ENCODE assay signal across 7 cellular contexts in genomic region chr19:49514151-49514550, GRCh38. TPM values are rescaled to one million over a fixed set of nuclear protein-coding genes. Genes with fewer than 3 reads are reported as not detected.
DNase-seq lines count a peak whose midpoint lies in the region; TF ChIP-seq lines count a peak whose summit lies in the region.
"Had no signal": no experiment of that assay in that cellular context is flagged by ENCODE, and none has a peak within 500 bp of the region (broad histone marks: within the 10 kb centered on the region; RNA-seq: fewer than 3 reads in every experiment).

No MANE protein-coding gene starts in this region.

- intact Hi-C loops in stomach (cut with DNase I; ENCODE audit: low total_unique reads) = no loop called here

- H3K9me3 Mint-ChIP-seq in activated CD4-positive, alpha-beta T cell treated with anti-CD3 and anti-CD28 coated beads, Interleukin-2, amount 10 ng/mL, durations not matched to agents 7 days and 5 days = no peaks in the 10 kb centered on the region
- H3K9me3 Mint-ChIP-seq: T-helper 1 cell treated with Interleukin-12 subunit alpha and Interleukin-12 subunit beta and Interleukin-4 antibody, amounts not matched to agents 30 μg/mL and 1 μg/mL, for 36 hours had no signal

- WGBS in stomach, 5 donors = 39 to 63% (median 44%) methylated on average over 8 to 21 of the region's 21 CpGs

- CTCF ChIA-PET in activated CD4-positive, alpha-beta T cell treated with anti-CD3 and anti-CD28 coated beads, Interleukin-2, amount 10 ng/mL, durations not matched to agents 7 days and 5 days (lab: Charles Lee) = interaction anchor here (0.8 to 1.5 kb wide), 3 partner anchors 11 to 47 kb away, joined by 3 to 5 read pairs (median 3); no protein-coding TSS in a partner anchor

- H3K4me1 ChIP-seq in stomach = peaks cover 14 to 66% (median 44%) of the 10 kb centered on the region in 4 donors

- peak overlapping the region in 4 of 5 donors; percentile 86 to 93 (median 91) for H3K27ac ChIP-seq in stomach

- no peaks in the 10 kb centered on the region for H3K9me3 ChIP-seq in stomach

- H3K36me3 Mint-ChIP-seq in activated CD4-positive, alpha-beta T cell treated with anti-CD3 and anti-CD28 coated beads, Interleukin-2, amount 10 ng/mL, durations not matched to agents 7 days and 5 days (ENCODE audit: low read depth) = peaks cover 3% of the 10 kb centered on the region

- no peaks in the 10 kb centered on the region for H3K27me3 ChIP-seq in stomach

- no peak for DNase-seq in activated CD4-positive, alpha-beta T cell treated with anti-CD3 and anti-CD28 coated beads, Interleukin-2, amount 10 ng/mL, durations not matched to agents 7 days and 5 days
- DNase-seq in activated CD4-positive, alpha-beta T cell treated with anti-CD3 and anti-CD28 coated beads for 1 hour = no peak
- DNase-seq in epithelial cell of proximal tubule (ENCODE audit: low read depth) (no peak), stomach (peak; percentile 46), CD1c-positive myeloid dendritic cell (ENCODE audit: extremely low spot score) (no peak), NCI-H446 treated with DMSO at 0.1 percent for 48 hours (lab: John Stamatoyannopoulos, UW) (no peak)

- H3K36me3 ChIP-seq in stomach = peaks cover 0 to 43% (median 4%) of the 10 kb centered on the region in 4 donors

- POLR2A ChIA-PET in activated CD4-positive, alpha-beta T cell treated with anti-CD3 and anti-CD28 coated beads, Interleukin-2, amount 10 ng/mL, durations not matched to agents 7 days and 5 days (lab: Charles Lee) = no interaction called here

- no peak overlapping the region for H3K27ac Mint-ChIP-seq in activated CD4-positive, alpha-beta T cell treated with anti-CD3 and anti-CD28 coated beads, Interleukin-2, amount 10 ng/mL, durations not matched to agents 7 days and 5 days

- peak overlapping the region; percentile 74 for H3K4me3 Mint-ChIP-seq in activated CD4-positive, alpha-beta T cell treated with anti-CD3 and anti-CD28 coated beads, Interleukin-2, amount 10 ng/mL, durations not matched to agents 7 days and 5 days

- H3K4me3 ChIP-seq in epithelial cell of proximal tubule (ENCODE audit: low read depth, low read length) (peak overlapping the region; percentile 68), stomach (peak overlapping the region; percentile 77 to 92 (median 84))

- H3K4me1 Mint-ChIP-seq in activated CD4-positive, alpha-beta T cell treated with anti-CD3 and anti-CD28 coated beads, Interleukin-2, amount 10 ng/mL, durations not matched to agents 7 days and 5 days = peaks cover 31% of the 10 kb centered on the region

- TF ChIP-seq EP300 in stomach (IDR thresholded peaks at IDR 0.05) = no peak

- TF ChIP-seq CTCF in epithelial cell of proximal tubule (conservative IDR thresholded peaks at IDR 0.05; ENCODE audit: low read depth, low read length) (no peak), stomach (IDR thresholded peaks at IDR 0.05) (no peak)

- H3K27me3 Mint-ChIP-seq in activated CD4-positive, alpha-beta T cell treated with anti-CD3 and anti-CD28 coated beads, Interleukin-2, amount 10 ng/mL, durations not matched to agents 7 days and 5 days = no peaks in the 10 kb centered on the region

- TF ChIP-seq POLR2A in stomach (IDR thresholded peaks at IDR 0.05) = no peak

RNA-seq across cellular contexts. Expression of gene FCGRT, which starts 1.7 kb away (rescaled TPM):
- total RNA-seq in activated CD4-positive, alpha-beta T cell treated with anti-CD3 and anti-CD28 coated beads, Interleukin-2, amount 10 ng/mL, durations not matched to agents 7 days and 5 days = 10 to 100 TPM; 25.0 to 27.4 TPM
- total RNA-seq in epithelial cell of proximal tubule = 34.2 and 79.3 TPM in 2 replicates
- total RNA-seq in stomach = 100 to 1,000 TPM in 4 of 5 donors, 10 to 100 TPM in 1; 90.2 to 634 (median 183) TPM
- 10 to 100 TPM; 79.0 to 94.8 (median 92.0) TPM for polyA plus RNA-seq in stomach

RNA-seq across cellular contexts. Expression of gene RCN3, which starts 13.7 kb away (rescaled TPM):
- total RNA-seq in activated CD4-positive, alpha-beta T cell treated with anti-CD3 and anti-CD28 coated beads, Interleukin-2, amount 10 ng/mL, durations not matched to agents 7 days and 5 days = 1 to 10 TPM; 4.2 TPM
- 14.1 and 32.9 TPM in 2 replicates for total RNA-seq in epithelial cell of proximal tubule
- total RNA-seq in stomach = 100 to 1,000 TPM in 1 of 5 donors, 10 to 100 TPM in 2, 1 to 10 TPM in 1, not detected in 1; 3.1 to 553 (median 18.1) TPM
- 10 to 100 TPM in 2 of 3 donors, 1 to 10 TPM in 1; 9.9 to 17.6 (median 10.1) TPM for polyA plus RNA-seq in stomach

RNA-seq across cellular contexts. Expression of gene RPS11, which starts 17.9 kb away (rescaled TPM):
- 1,000 to 10,000 TPM; 1,996 to 2,084 TPM for total RNA-seq in activated CD4-positive, alpha-beta T cell treated with anti-CD3 and anti-CD28 coated beads, Interleukin-2, amount 10 ng/mL, durations not matched to agents 7 days and 5 days
- total RNA-seq in epithelial cell of proximal tubule (3,600 and 5,144 TPM in 2 replicates), stomach (1,000 to 10,000 TPM in 4 of 5 donors, 100 to 1,000 TPM in 1; 581 to 4,374 (median 2,993) TPM)
- 1,000 to 10,000 TPM; 5,306 to 7,461 (median 5,501) TPM for polyA plus RNA-seq in stomach

RNA-seq across cellular contexts. Expression of gene RPL13A, which starts 26.7 kb away (rescaled TPM):
- 1,000 to 10,000 TPM; 2,327 to 2,349 TPM for total RNA-seq in activated CD4-positive, alpha-beta T cell treated with anti-CD3 and anti-CD28 coated beads, Interleukin-2, amount 10 ng/mL, durations not matched to agents 7 days and 5 days
- total RNA-seq in epithelial cell of proximal tubule = 3,343 and 3,374 TPM in 2 replicates
- total RNA-seq in stomach = 1,000 to 10,000 TPM; 2,540 to 5,817 (median 2,738) TPM
- polyA plus RNA-seq in stomach = 1,000 to 10,000 TPM; 3,482 to 5,177 (median 4,220) TPM

RNA-seq across cellular contexts. Expression of gene FLT3LG, which starts 40.1 kb away (rescaled TPM):
- 100 to 1,000 TPM; 348 to 355 TPM for total RNA-seq in activated CD4-positive, alpha-beta T cell treated with anti-CD3 and anti-CD28 coated beads, Interleukin-2, amount 10 ng/mL, durations not matched to agents 7 days and 5 days
- total RNA-seq in epithelial cell of proximal tubule (0.81 and 2.5 TPM in 2 replicates), stomach (1 to 10 TPM in 2 of 5 donors, not detected in 3; 1.3 to 8.3 TPM)
- polyA plus RNA-seq in stomach = 10 to 100 TPM; 11.0 to 14.5 (median 11.8) TPM
